Comparison of ENCODE assay signal across 2 cellular contexts in the genomic region with DNA sequence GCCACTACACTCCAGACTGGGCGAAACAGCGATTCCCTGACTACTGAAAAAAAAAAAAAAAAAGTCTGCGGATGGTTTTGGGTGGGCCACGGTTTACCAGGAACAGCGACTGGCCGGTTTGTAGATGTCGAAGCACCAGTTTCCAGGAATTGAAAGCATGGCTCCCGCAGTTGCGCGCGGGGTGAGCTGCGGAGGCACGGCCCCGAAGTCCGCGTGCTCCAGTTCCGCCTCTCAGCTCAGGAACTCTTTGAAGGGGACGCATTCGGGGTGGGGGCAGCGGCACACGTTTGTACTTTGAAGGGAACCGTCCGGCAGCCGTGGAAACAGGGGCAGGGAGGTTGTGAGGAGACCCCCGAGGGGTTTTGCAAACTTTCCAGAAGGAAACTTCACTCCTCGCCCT.
TF ChIP-seq lines count a peak whose summit lies in the region.

No MANE protein-coding gene starts in this region.

TF ChIP-seq in GM23338, 12 proteins besides CTCF, POLR2A, EP300 and RAD21 (continued from another document):
- TF ChIP-seq, protein P1, sequence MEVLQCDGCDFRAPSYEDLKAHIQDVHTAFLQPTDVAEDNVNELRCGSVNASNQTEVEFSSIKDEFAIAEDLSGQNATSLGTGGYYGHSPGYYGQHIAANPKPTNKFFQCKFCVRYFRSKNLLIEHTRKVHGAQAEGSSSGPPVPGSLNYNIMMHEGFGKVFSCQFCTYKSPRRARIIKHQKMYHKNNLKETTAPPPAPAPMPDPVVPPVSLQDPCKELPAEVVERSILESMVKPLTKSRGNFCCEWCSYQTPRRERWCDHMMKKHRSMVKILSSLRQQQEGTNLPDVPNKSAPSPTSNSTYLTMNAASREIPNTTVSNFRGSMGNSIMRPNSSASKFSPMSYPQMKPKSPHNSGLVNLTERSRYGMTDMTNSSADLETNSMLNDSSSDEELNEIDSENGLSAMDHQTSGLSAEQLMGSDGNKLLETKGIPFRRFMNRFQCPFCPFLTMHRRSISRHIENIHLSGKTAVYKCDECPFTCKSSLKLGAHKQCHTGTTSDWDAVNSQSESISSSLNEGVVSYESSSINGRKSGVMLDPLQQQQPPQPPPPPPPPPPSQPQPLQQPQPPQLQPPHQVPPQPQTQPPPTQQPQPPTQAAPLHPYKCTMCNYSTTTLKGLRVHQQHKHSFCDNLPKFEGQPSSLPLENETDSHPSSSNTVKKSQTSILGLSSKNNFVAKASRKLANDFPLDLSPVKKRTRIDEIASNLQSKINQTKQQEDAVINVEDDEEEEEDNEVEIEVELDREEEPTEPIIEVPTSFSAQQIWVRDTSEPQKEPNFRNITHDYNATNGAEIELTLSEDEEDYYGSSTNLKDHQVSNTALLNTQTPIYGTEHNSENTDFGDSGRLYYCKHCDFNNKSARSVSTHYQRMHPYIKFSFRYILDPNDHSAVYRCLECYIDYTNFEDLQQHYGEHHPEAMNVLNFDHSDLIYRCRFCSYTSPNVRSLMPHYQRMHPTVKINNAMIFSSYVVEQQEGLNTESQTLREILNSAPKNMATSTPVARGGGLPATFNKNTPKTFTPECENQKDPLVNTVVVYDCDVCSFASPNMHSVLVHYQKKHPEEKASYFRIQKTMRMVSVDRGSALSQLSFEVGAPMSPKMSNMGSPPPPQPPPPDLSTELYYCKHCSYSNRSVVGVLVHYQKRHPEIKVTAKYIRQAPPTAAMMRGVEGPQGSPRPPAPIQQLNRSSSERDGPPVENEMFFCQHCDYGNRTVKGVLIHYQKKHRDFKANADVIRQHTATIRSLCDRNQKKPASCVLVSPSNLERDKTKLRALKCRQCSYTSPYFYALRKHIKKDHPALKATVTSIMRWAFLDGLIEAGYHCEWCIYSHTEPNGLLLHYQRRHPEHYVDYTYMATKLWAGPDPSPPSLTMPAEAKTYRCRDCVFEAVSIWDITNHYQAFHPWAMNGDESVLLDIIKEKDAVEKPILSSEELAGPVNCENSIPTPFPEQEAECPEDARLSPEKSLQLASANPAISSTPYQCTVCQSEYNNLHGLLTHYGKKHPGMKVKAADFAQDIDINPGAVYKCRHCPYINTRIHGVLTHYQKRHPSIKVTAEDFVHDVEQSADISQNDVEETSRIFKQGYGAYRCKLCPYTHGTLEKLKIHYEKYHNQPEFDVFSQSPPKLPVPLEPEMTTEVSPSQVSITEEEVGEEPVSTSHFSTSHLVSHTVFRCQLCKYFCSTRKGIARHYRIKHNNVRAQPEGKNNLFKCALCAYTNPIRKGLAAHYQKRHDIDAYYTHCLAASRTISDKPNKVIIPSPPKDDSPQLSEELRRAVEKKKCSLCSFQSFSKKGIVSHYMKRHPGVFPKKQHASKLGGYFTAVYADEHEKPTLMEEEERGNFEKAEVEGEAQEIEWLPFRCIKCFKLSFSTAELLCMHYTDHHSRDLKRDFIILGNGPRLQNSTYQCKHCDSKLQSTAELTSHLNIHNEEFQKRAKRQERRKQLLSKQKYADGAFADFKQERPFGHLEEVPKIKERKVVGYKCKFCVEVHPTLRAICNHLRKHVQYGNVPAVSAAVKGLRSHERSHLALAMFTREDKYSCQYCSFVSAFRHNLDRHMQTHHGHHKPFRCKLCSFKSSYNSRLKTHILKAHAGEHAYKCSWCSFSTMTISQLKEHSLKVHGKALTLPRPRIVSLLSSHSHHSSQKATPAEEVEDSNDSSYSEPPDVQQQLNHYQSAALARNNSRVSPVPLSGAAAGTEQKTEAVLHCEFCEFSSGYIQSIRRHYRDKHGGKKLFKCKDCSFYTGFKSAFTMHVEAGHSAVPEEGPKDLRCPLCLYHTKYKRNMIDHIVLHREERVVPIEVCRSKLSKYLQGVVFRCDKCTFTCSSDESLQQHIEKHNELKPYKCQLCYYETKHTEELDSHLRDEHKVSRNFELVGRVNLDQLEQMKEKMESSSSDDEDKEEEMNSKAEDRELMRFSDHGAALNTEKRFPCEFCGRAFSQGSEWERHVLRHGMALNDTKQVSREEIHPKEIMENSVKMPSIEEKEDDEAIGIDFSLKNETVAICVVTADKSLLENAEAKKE (CRISPR knock-in tag; IDR thresholded peaks at IDR 0.05) = no peak

TF ChIP-seq in WTC11, 78 proteins besides CTCF, POLR2A, EP300 and RAD21 (continued from another document):
- TF ChIP-seq, protein P2, sequence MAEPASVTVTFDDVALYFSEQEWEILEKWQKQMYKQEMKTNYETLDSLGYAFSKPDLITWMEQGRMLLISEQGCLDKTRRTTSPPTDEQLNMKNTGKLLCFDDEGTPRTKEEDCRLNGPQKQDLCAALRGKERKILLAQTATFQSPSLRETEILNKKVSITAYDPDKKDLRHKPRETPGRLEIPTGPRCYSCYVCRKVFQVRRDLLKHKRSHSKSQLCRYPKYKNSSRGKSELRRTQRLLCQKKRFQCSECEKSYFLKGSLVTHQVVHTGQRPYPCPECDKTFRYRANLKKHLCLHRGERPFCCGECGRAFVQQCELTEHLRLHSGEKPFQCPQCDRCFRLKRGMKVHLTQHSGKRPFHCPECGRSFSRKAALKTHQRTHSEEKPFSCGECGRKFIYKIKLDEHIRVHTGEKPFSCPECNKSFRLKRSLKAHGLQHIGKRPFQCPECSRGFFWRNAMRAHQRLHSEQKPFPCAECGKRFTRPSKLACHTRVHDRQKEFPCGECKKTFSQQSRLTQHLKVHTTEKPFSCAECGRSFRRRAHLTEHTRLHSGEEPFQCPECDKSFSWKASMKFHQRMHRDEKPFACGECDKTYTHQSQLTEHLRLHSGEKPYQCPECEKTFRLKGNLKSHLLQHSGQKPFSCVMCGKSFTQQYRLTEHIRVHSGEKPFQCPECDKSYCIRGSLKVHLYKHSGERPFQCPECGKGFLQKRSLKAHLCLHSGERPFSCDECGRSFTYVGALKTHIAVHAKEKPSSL (CRISPR knock-in tag; conservative IDR thresholded peaks at IDR 0.05) = no peak
- TF ChIP-seq TEAD4 (CRISPR knock-in tag; IDR thresholded peaks at IDR 0.05) (no peak), ZNF396 (CRISPR knock-in tag; IDR thresholded peaks at IDR 0.05; ENCODE audit: borderline replicate concordance) (no peak), RORB (CRISPR knock-in tag; IDR thresholded peaks at IDR 0.05) (no peak), ZNF671 (CRISPR knock-in tag; IDR thresholded peaks at IDR 0.05) (no peak), MXD4 (CRISPR knock-in tag; IDR thresholded peaks at IDR 0.05; ENCODE audit: borderline replicate concordance) (no peak)
